In the genomic region with DNA sequence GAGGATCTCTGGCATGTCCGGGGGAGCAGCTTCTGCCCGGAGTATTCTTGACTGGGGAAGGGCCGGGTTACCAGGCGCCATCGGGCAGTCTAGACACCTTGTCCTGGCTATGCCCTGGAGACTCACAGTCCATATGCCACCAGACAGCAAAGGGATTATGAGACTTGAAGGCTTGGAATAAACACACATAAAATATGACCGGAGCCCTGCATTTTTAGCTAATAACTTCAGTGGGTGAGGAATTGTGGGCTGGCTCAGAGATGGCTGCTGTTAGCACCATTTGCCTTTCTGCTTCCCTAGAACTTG, we compare ENCODE assay signal across 28 cellular contexts. TPM values are rescaled to one million over a fixed set of nuclear protein-coding genes. Genes with fewer than 3 reads are reported as not detected.
DNase-seq lines count a peak whose midpoint lies in the region; ATAC-seq and TF ChIP-seq lines count a peak whose summit lies in the region.
"Had no signal": no experiment of that assay in that cellular context is flagged by ENCODE, and none has a peak within 500 bp of the region (broad histone marks: within the 10 kb centered on the region; RNA-seq: fewer than 3 reads in every experiment).

No MANE protein-coding gene starts in this region.

- no peaks in the 10 kb centered on the region for H3K27me3 Mint-ChIP-seq in naive thymus-derived CD4-positive, alpha-beta T cell
- H3K27me3 Mint-ChIP-seq in naive thymus-derived CD8-positive, alpha-beta T cell, result no peaks in the 10 kb centered on the region
- H3K27me3 Mint-ChIP-seq: activated naive CD4-positive, alpha-beta T cell treated with anti-CD3 and anti-CD28 coated beads, Interleukin-2, amount 10 ng/mL, durations not matched to agents 7 days and 5 days; activated T-helper 17 cell treated with anti-CD3 and anti-CD28 coated beads, Interleukin-2, amount 50 U/mL, for 72 hours; brain; memory B cell; progenitor cell of endocrine pancreas; stimulated activated memory B cell treated with anti-CD40 and anti-IgM and Interleukin-4, amounts not matched to agents 10 μg/mL and 1 μg/mL and 100 μg/mL, for 72 hours had no signal

- H3K79me2 ChIP-seq in Karpas-422 (ENCODE audit: low read length), result peaks cover 39% of the 10 kb centered on the region

- CTCF ChIA-PET in naive thymus-derived CD4-positive, alpha-beta T cell (lab: Charles Lee), result interaction anchor here (0.6 kb wide), 1 partner anchor 410 kb away, joined by 3 read pairs; no protein-coding TSS in a partner anchor

- H3K9ac ChIP-seq in BLaER1 treated with 17β-estradiol and CSF1 and Interleukin-3, amounts not matched to agents 10 nM and 100 nM, result no peak overlapping the region
- H3K9ac ChIP-seq in Karpas-422 (ENCODE audit: low read length), result no peak overlapping the region
- H3K9ac ChIP-seq: KMS-11 had no signal

- no peaks in the 10 kb centered on the region for H3K27me3 ChIP-seq in BLaER1 treated with 17β-estradiol and CSF1 and Interleukin-3, amounts not matched to agents 10 nM and 100 nM
- H3K27me3 ChIP-seq in Karpas-422 (ENCODE audit: low read length) (no peaks in the 10 kb centered on the region), gastrocnemius medialis (no peaks in the 10 kb centered on the region)
- no peaks in the 10 kb centered on the region for H3K27me3 ChIP-seq in naive thymus-derived CD4-positive, alpha-beta T cell (ENCODE audit: control insufficient read depth in 2 of 2, insufficient read depth in 2 of 2, low read length in 2 of 2)
- H3K27me3 ChIP-seq: dorsolateral prefrontal cortex, esophagus squamous epithelium, neutrophil, SJCRH30, suprapubic skin had no signal

- peaks cover 29 to 57% (median 40%) of the 10 kb centered on the region in 10 experiments for H3K4me1 ChIP-seq in BLaER1 treated with 17β-estradiol and CSF1 and Interleukin-3, amounts not matched to agents 10 nM and 100 nM
- H3K4me1 ChIP-seq in Karpas-422 (ENCODE audit: low read length), result peaks cover 38% of the 10 kb centered on the region
- peaks cover 54 to 59% of the 10 kb centered on the region in 2 donors for H3K4me1 ChIP-seq in gastrocnemius medialis
- H3K4me1 ChIP-seq in naive thymus-derived CD4-positive, alpha-beta T cell (ENCODE audit: control insufficient read depth in 2 of 2, insufficient read depth in 2 of 2, low read length in 2 of 2), result peaks cover 0 to 6% of the 10 kb centered on the region in 2 donors
- H3K4me1 ChIP-seq: SJCRH30, suprapubic skin had no signal

- peaks cover 12 to 66% (median 37%) of the 10 kb centered on the region in 5 donors for H3K36me3 Mint-ChIP-seq in naive thymus-derived CD4-positive, alpha-beta T cell
- peaks cover 0 to 77% (median 42%) of the 10 kb centered on the region in 3 donors for H3K36me3 Mint-ChIP-seq in naive thymus-derived CD8-positive, alpha-beta T cell

- peak overlapping the region in 6 of 11 experiments; percentile 58 to 86 (median 80); a peak in 7 of 22 replicates for H3K4me2 ChIP-seq in BLaER1 treated with 17β-estradiol and CSF1 and Interleukin-3, amounts not matched to agents 10 nM and 100 nM
- H3K4me2 ChIP-seq in Karpas-422 (ENCODE audit: low read depth, low read length, poor library complexity, severe bottlenecking), result peak overlapping the region; percentile 25
- H3K4me2 ChIP-seq: KMS-11 had no signal

- H3K4me3 Mint-ChIP-seq in naive thymus-derived CD4-positive, alpha-beta T cell, result no peak overlapping the region
- H3K4me3 Mint-ChIP-seq in naive thymus-derived CD8-positive, alpha-beta T cell, result no peak overlapping the region
- H3K4me3 Mint-ChIP-seq: activated naive CD4-positive, alpha-beta T cell treated with anti-CD3 and anti-CD28 coated beads, Interleukin-2, amount 10 ng/mL, durations not matched to agents 7 days and 5 days; activated T-helper 17 cell treated with anti-CD3 and anti-CD28 coated beads, Interleukin-2, amount 50 U/mL, for 72 hours; brain; CD8-positive, alpha-beta T cell; memory B cell; stimulated activated memory B cell treated with anti-CD40 and anti-IgM and Interleukin-4, amounts not matched to agents 10 μg/mL and 1 μg/mL and 100 μg/mL, for 72 hours had no signal

- H3K9me3 Mint-ChIP-seq in naive thymus-derived CD4-positive, alpha-beta T cell, result peaks cover 0 to under 1% (median 0%) of the 10 kb centered on the region in 11 donors
- no peaks in the 10 kb centered on the region for H3K9me3 Mint-ChIP-seq in naive thymus-derived CD8-positive, alpha-beta T cell
- H3K9me3 Mint-ChIP-seq: activated naive CD4-positive, alpha-beta T cell treated with anti-CD3 and anti-CD28 coated beads, Interleukin-2, amount 10 ng/mL, durations not matched to agents 7 days and 5 days; activated T-helper 17 cell treated with anti-CD3 and anti-CD28 coated beads, Interleukin-2, amount 50 U/mL, for 72 hours; CD8-positive, alpha-beta T cell; memory B cell; stimulated activated memory B cell treated with anti-CD40 and anti-IgM and Interleukin-4, amounts not matched to agents 10 μg/mL and 1 μg/mL and 100 μg/mL, for 72 hours had no signal

- peaks cover 18 to 38% (median 31%) of the 10 kb centered on the region in 7 donors for H3K4me1 Mint-ChIP-seq in naive thymus-derived CD4-positive, alpha-beta T cell
- peaks cover 15 to 55% (median 39%) of the 10 kb centered on the region in 4 donors for H3K4me1 Mint-ChIP-seq in naive thymus-derived CD8-positive, alpha-beta T cell
- H3K4me1 Mint-ChIP-seq: activated T-helper 17 cell treated with anti-CD3 and anti-CD28 coated beads, Interleukin-2, amount 50 U/mL, for 72 hours had no signal

- no peaks in the 10 kb centered on the region for H4K20me1 ChIP-seq in BLaER1 treated with 17β-estradiol and CSF1 and Interleukin-3, amounts not matched to agents 10 nM and 100 nM
- no peaks in the 10 kb centered on the region for H4K20me1 ChIP-seq in Karpas-422 (ENCODE audit: insufficient read depth, low read depth, low read length)

- no peaks in the 10 kb centered on the region for H3K9me2 ChIP-seq in Karpas-422 (replicated peaks; ENCODE audit: insufficient read depth, low read length)

- in situ Hi-C loops in gastrocnemius medialis (cut with MboI; ENCODE audit: low sequenced_read_pairs in 4 of 4), result loop anchor here in 2 of 4 donors (25.0 kb wide), 1 partner anchor 329 kb away; the partner anchor contains the start of gene SIPA1L2 (in 2 of the 2)

- TF ChIP-seq CTCF in fibroblast of villous mesenchyme (IDR thresholded peaks at IDR 0.05; ENCODE audit: insufficient read depth, low read depth, low read length) (no peak), gastrocnemius medialis (IDR thresholded peaks at IDR 0.05 in 4 of 5, conservative IDR thresholded peaks at IDR 0.05 in 1 of 5) (no peak)

- H3K36me3 ChIP-seq in BLaER1 treated with 17β-estradiol and CSF1 and Interleukin-3, amounts not matched to agents 10 nM and 100 nM, result peaks cover 35 to 66% (median 53%) of the 10 kb centered on the region in 11 experiments
- H3K36me3 ChIP-seq in Karpas-422 (ENCODE audit: insufficient read depth, low read length) (peaks cover 10% of the 10 kb centered on the region; the same call in 1 of the 2 replicates), gastrocnemius medialis (peaks cover 0 to 10% of the 10 kb centered on the region in 2 donors)
- peaks cover 0 to 30% (median under 1%) of the 10 kb centered on the region in 3 experiments for H3K36me3 ChIP-seq in naive thymus-derived CD4-positive, alpha-beta T cell (ENCODE audit: control insufficient read depth in 2 of 3, insufficient read depth in 3 of 3, low read length in 3 of 3)
- H3K36me3 ChIP-seq: SJCRH30 had no signal

- no peak for ATAC-seq in gastrocnemius medialis
- no peak for ATAC-seq in HG03354 (IDR thresholded peaks at IDR 0.05; ENCODE audit: poor library complexity, severe bottlenecking, unreplicated experiment)
- no peak for ATAC-seq in naive thymus-derived CD4-positive, alpha-beta T cell
- ATAC-seq in naive thymus-derived CD8-positive, alpha-beta T cell, result no peak
- ATAC-seq: CD8-positive, alpha-beta T cell; HCT116; stimulated activated memory B cell treated with anti-CD40 and anti-IgM and Interleukin-4, amounts not matched to agents 10 μg/mL and 1 μg/mL and 100 μg/mL, for 72 hours had no signal

- no peak overlapping the region for H3K4me3 ChIP-seq in BLaER1 treated with 17β-estradiol and CSF1 and Interleukin-3, amounts not matched to agents 10 nM and 100 nM
- no peak overlapping the region for H3K4me3 ChIP-seq in Karpas-422 (ENCODE audit: low read length)
- no peak overlapping the region for H3K4me3 ChIP-seq in fibroblast of villous mesenchyme (ENCODE audit: low read depth, low read length)
- H3K4me3 ChIP-seq in gastrocnemius medialis, result peak overlapping the region; percentile 2 to 28 (median 11)
- H3K4me3 ChIP-seq in naive thymus-derived CD4-positive, alpha-beta T cell (ENCODE audit: low read length), result no peak overlapping the region
- H3K4me3 ChIP-seq: dorsolateral prefrontal cortex, esophagus squamous epithelium, SJCRH30, suprapubic skin had no signal

- peak in 1 of 2 donors; percentile 42 for TF ChIP-seq POLR2A in gastrocnemius medialis (IDR thresholded peaks at IDR 0.05)

- POLR2A ChIA-PET in naive thymus-derived CD4-positive, alpha-beta T cell (lab: Charles Lee), result no interaction called here
- POLR2A ChIA-PET in naive thymus-derived CD8-positive, alpha-beta T cell (lab: Charles Lee), result no interaction called here

- no peak overlapping the region; a peak in 1 of 22 replicates for H3K27ac ChIP-seq in BLaER1 treated with 17β-estradiol and CSF1 and Interleukin-3, amounts not matched to agents 10 nM and 100 nM
- H3K27ac ChIP-seq in Karpas-422 (ENCODE audit: low read length), result no peak overlapping the region
- H3K27ac ChIP-seq in gastrocnemius medialis, result peak overlapping the region; percentile 80 to 87 (median 84)
- no peak overlapping the region for H3K27ac ChIP-seq in naive thymus-derived CD4-positive, alpha-beta T cell (ENCODE audit: low read depth, low read length)
- H3K27ac ChIP-seq: dorsolateral prefrontal cortex, KMS-11, neutrophil, SJCRH30, suprapubic skin had no signal

- no peak for DNase-seq in Karpas-422
- DNase-seq in fibroblast of villous mesenchyme (ENCODE audit: low read depth), result peak; percentile 58
- no peak for DNase-seq in gastrocnemius medialis
- DNase-seq in stimulated activated naive CD4-positive, alpha-beta T cell treated with Interleukin-2 at 50 U/mL for 16 hours (lab: John Stamatoyannopoulos, UW), result no peak
- no peak for DNase-seq in naive thymus-derived CD4-positive, alpha-beta T cell
- no peak for DNase-seq in naive thymus-derived CD8-positive, alpha-beta T cell
- DNase-seq: activated CD4-positive, alpha-beta T cell treated with anti-CD3 and anti-CD28 coated beads for 48 hours; activated naive CD4-positive, alpha-beta T cell treated with anti-CD3 and anti-CD28 coated beads, Interleukin-2, amount 10 ng/mL, durations not matched to agents 7 days and 5 days; AML-193; amniotic stem cell; CD8-positive, alpha-beta T cell; dorsolateral prefrontal cortex; esophagus squamous epithelium; NCI-H1417 treated with DMSO at 0.1 percent for 48 hours; NCI-H2029 treated with DMSO at 0.1 percent for 48 hours; SJCRH30; T-helper 9 cell had no signal

- H3K9me3 ChIP-seq in BLaER1 treated with 17β-estradiol and CSF1 and Interleukin-3, amounts not matched to agents 10 nM and 100 nM (replicated peaks in 1 of 11), result peaks cover 0 to 3% (median 0%) of the 10 kb centered on the region in 11 experiments; a peak in 1 of 22 replicates
- H3K9me3 ChIP-seq in Karpas-422 (ENCODE audit: low read length), result no peaks in the 10 kb centered on the region
- no peaks in the 10 kb centered on the region for H3K9me3 ChIP-seq in gastrocnemius medialis
- H3K9me3 ChIP-seq in naive thymus-derived CD4-positive, alpha-beta T cell (ENCODE audit: control insufficient read depth in 2 of 3, low read length in 3 of 3), result no peaks in the 10 kb centered on the region
- H3K9me3 ChIP-seq: esophagus squamous epithelium, neutrophil, SJCRH30, suprapubic skin had no signal

- no peak overlapping the region for H3K27ac Mint-ChIP-seq in naive thymus-derived CD4-positive, alpha-beta T cell
- H3K27ac Mint-ChIP-seq in naive thymus-derived CD8-positive, alpha-beta T cell, result peak overlapping the region in 2 of 10 donors; percentile 62 to 66
- H3K27ac Mint-ChIP-seq: activated naive CD4-positive, alpha-beta T cell treated with anti-CD3 and anti-CD28 coated beads, Interleukin-2, amount 10 ng/mL, durations not matched to agents 7 days and 5 days; activated T-helper 17 cell treated with anti-CD3 and anti-CD28 coated beads, Interleukin-2, amount 50 U/mL, for 72 hours; CD8-positive, alpha-beta T cell; memory B cell; progenitor cell of endocrine pancreas; stimulated activated memory B cell treated with anti-CD40 and anti-IgM and Interleukin-4, amounts not matched to agents 10 μg/mL and 1 μg/mL and 100 μg/mL, for 72 hours had no signal

- intact Hi-C loops in gastrocnemius medialis (cut with DNase I; ENCODE audit: low total_unique reads), result loop anchor here (2.0 to 5.0 kb wide), 4 partner anchors 15 to 649 kb away; partner anchors contain the start of genes MAP10, NTPCR and SIPA1L2
- intact Hi-C loops in naive thymus-derived CD4-positive, alpha-beta T cell (cut with micrococcal nuclease), result no loop called here

- no peak overlapping the region for H2AFZ ChIP-seq in Karpas-422 (ENCODE audit: low read length)

RNA-seq across cellular contexts. Expression of gene NTPCR, which starts 15.5 kb away (rescaled TPM):
- 14.9 and 33.1 TPM in 2 replicates for total RNA-seq in Karpas-422 (2014; rRNA removed; shearing (Covaris generic); ENCODE audit: low replicate concordance)
- 14.8 and 20.7 TPM in 2 replicates for total RNA-seq in fibroblast of villous mesenchyme
- 10 to 100 TPM; 20.5 to 33.7 (median 24.2) TPM for total RNA-seq in gastrocnemius medialis
- total RNA-seq in naive thymus-derived CD4-positive, alpha-beta T cell, result 10 to 100 TPM; 16.0 to 28.7 (median 17.3) TPM
- 10 to 100 TPM; 27.8 to 80.5 TPM for polyA plus RNA-seq in naive thymus-derived CD4-positive, alpha-beta T cell
- 10 to 100 TPM; 15.1 to 16.6 TPM for total RNA-seq in naive thymus-derived CD8-positive, alpha-beta T cell
- polyA plus RNA-seq in naive thymus-derived CD8-positive, alpha-beta T cell, result 10 to 100 TPM; 29.5 to 91.1 (median 37.6) TPM

Comparison
In these comparisons a context has a peak if more than half of its experiments do, and no peak if none do; other contexts are left out.
1. H3K27ac ChIP-seq: peak in gastrocnemius medialis (4 of 4); none in BLaER1 treated with 17β-estradiol and CSF1 and Interleukin-3, amounts not matched to agents 10 nM and 100 nM (0 of 11), Karpas-422 (single experiment) and naive thymus-derived CD4-positive, alpha-beta T cell (single experiment).
2. H3K4me3 ChIP-seq: peak in gastrocnemius medialis (4 of 4); none in BLaER1 treated with 17β-estradiol and CSF1 and Interleukin-3, amounts not matched to agents 10 nM and 100 nM (0 of 10), Karpas-422 (single experiment), fibroblast of villous mesenchyme (single experiment) and naive thymus-derived CD4-positive, alpha-beta T cell (single experiment).